Comparison of ENCODE assay signal across 29 cellular contexts in genomic region chr4:134422776-134423175, GRCh38.
"Had no signal": no experiment of that assay in that cellular context is flagged by ENCODE, and none has a peak within 500 bp of the region (broad histone marks: within the 10 kb centered on the region; RNA-seq: fewer than 3 reads in every experiment).

No MANE protein-coding gene starts in this region.

- H3K27me3 ChIP-seq: ascending aorta, body of pancreas had no signal

- H3K27ac Mint-ChIP-seq: activated CD4-positive, alpha-beta memory T cell treated with anti-CD3 and anti-CD28 coated beads for 36 hours; activated CD4-positive, alpha-beta T cell treated with anti-CD3 and anti-CD28 coated beads, Interleukin-2, amount 10 ng/mL, durations not matched to agents 7 days and 5 days; activated naive CD4-positive, alpha-beta T cell treated with anti-CD3 and anti-CD28 coated beads, Interleukin-2, amount 50 U/mL, for 72 hours; activated naive CD8-positive, alpha-beta T cell treated with anti-CD3 and anti-CD28 coated beads, Interleukin-2, amount 50 U/mL, for 24 hours; IgD-negative memory B cell had no signal

- H3K4me1 ChIP-seq: ascending aorta, body of pancreas had no signal

- H3K9me3 Mint-ChIP-seq: activated CD4-positive, alpha-beta memory T cell treated with anti-CD3 and anti-CD28 coated beads for 36 hours; activated CD4-positive, alpha-beta T cell treated with anti-CD3 and anti-CD28 coated beads, Interleukin-2, amount 10 ng/mL, durations not matched to agents 7 days and 5 days; activated naive CD8-positive, alpha-beta T cell treated with anti-CD3 and anti-CD28 coated beads, Interleukin-2, amount 50 U/mL, for 24 hours had no signal

- ATAC-seq: activated naive CD4-positive, alpha-beta T cell treated with anti-CD3 and anti-CD28 coated beads, Interleukin-2, amount 50 U/mL, for 72 hours; activated naive CD8-positive, alpha-beta T cell treated with anti-CD3 and anti-CD28 coated beads, Interleukin-2, amount 50 U/mL, for 24 hours; activated T-cell treated with anti-CD3 and anti-CD28 coated beads, Interleukin-2, amount 50 U/mL, for 4 hours; body of pancreas; Panc1; Right ventricle myocardium inferior had no signal

- H3K4me3 Mint-ChIP-seq: activated CD4-positive, alpha-beta memory T cell treated with anti-CD3 and anti-CD28 coated beads for 36 hours; activated CD4-positive, alpha-beta T cell treated with anti-CD3 and anti-CD28 coated beads, Interleukin-2, amount 10 ng/mL, durations not matched to agents 7 days and 5 days; activated naive CD8-positive, alpha-beta T cell treated with anti-CD3 and anti-CD28 coated beads, Interleukin-2, amount 50 U/mL, for 24 hours; activated T-cell treated with anti-CD3 and anti-CD28 coated beads, Interleukin-2, amount 50 U/mL, for 4 hours; IgD-negative memory B cell had no signal

- H3K27me3 Mint-ChIP-seq: activated CD4-positive, alpha-beta memory T cell treated with anti-CD3 and anti-CD28 coated beads for 36 hours; activated CD4-positive, alpha-beta T cell treated with anti-CD3 and anti-CD28 coated beads, Interleukin-2, amount 10 ng/mL, durations not matched to agents 7 days and 5 days; activated naive CD8-positive, alpha-beta T cell treated with anti-CD3 and anti-CD28 coated beads, Interleukin-2, amount 50 U/mL, for 24 hours; IgD-negative memory B cell had no signal

- H3K36me3 ChIP-seq: ascending aorta had no signal

- H3K36me3 Mint-ChIP-seq: activated CD4-positive, alpha-beta memory T cell treated with anti-CD3 and anti-CD28 coated beads for 36 hours; activated naive CD4-positive, alpha-beta T cell treated with anti-CD3 and anti-CD28 coated beads, Interleukin-2, amount 50 U/mL, for 72 hours; IgD-negative memory B cell had no signal

- H3K9me3 ChIP-seq: ascending aorta, body of pancreas had no signal

- H3K27ac ChIP-seq: ascending aorta, body of pancreas, VCaP had no signal

- DNase-seq: activated CD4-positive, alpha-beta memory T cell treated with anti-CD3 and anti-CD28 coated beads for 36 hours; activated CD4-positive, alpha-beta T cell treated with anti-CD3 and anti-CD28 coated beads, Interleukin-2, amount 10 ng/mL, durations not matched to agents 7 days and 5 days; activated CD4-positive, CD25-positive, alpha-beta regulatory T cell; activated CD8-positive, alpha-beta memory T cell treated with anti-CD3 and anti-CD28 coated beads for 24 hours; activated effector memory CD4-positive, alpha-beta T cell treated with anti-CD3 and anti-CD28 coated beads, Interleukin-2, amount 50 U/mL, for 16 hours; activated naive CD4-positive, alpha-beta T cell treated with Interleukin-2 at 50 U/mL for 16 hours; activated naive CD8-positive, alpha-beta T cell treated with anti-CD3 and anti-CD28 coated beads, Interleukin-2, amount 50 U/mL, for 24 hours; activated T-cell treated with anti-CD3 and anti-CD28 coated beads, Interleukin-2, amount 50 U/mL, for 4 hours; amniotic stem cell; body of pancreas; central memory CD4-positive, alpha-beta T cell; KG1; NCI-H1048; NCI-H1417 treated with DMSO at 0.1 percent for 48 hours; NCI-H1694; NCI-H2029; NCI-H2171 treated with DMSO at 0.1 percent for 48 hours; NCI-H345; NCI-H510A; NCI-H526 treated with DMSO at 0.1 percent for 48 hours; RPMI8226; T-helper 2 cell; T1000 had no signal

- H3K4me1 Mint-ChIP-seq: activated CD4-positive, alpha-beta T cell treated with anti-CD3 and anti-CD28 coated beads, Interleukin-2, amount 10 ng/mL, durations not matched to agents 7 days and 5 days; activated naive CD8-positive, alpha-beta T cell treated with anti-CD3 and anti-CD28 coated beads, Interleukin-2, amount 50 U/mL, for 24 hours; IgD-negative memory B cell had no signal

- H3K4me3 ChIP-seq: ascending aorta, body of pancreas had no signal
